In genomic region chr17:57356722-57357391, GRCh38 we compare ENCODE assay signal across 8 cellular contexts.
A peak's percentile ranks its signal among the peaks of the same experiment; 100 is the strongest.
DNase-seq lines count a peak whose midpoint lies in the region; ATAC-seq and TF ChIP-seq lines count a peak whose summit lies in the region.

No MANE protein-coding gene starts in this region.

- WGBS in psoas muscle, 3 donors = 31 to 49% (median 34%) methylated on average over 16 of the region's 16 CpGs

- CTCF ChIA-PET in CD8-positive, alpha-beta T cell (lab: Charles Lee) = interaction anchor here (0.8 to 2.0 kb wide), 3 partner anchors 108 to 176 kb away, joined by 3 to 14 read pairs (median 3); no protein-coding TSS in a partner anchor

- H3K4me3 Mint-ChIP-seq in CD8-positive, alpha-beta T cell = peak overlapping the region; percentile 64
- no peak overlapping the region for H3K4me3 Mint-ChIP-seq in activated T-helper 2 cell treated with anti-CD3 and anti-CD28 coated beads, Interferon-gamma antibody, Interleukin-2, Interleukin-4, amounts not matched to agents 10 μg/mL and 5 μg/mL and 100 μg/mL, durations not matched to agents 14 hours and 24 hours and 36 hours (ENCODE audit: low read depth)

- peak overlapping the region; percentile 4 to 44 for H3K9ac ChIP-seq in duodenal mucosa (ENCODE audit: low read depth in 1 of 2, low read length in 2 of 2)

- TF ChIP-seq CTCF in CD8-positive, alpha-beta T cell (IDR thresholded peaks at IDR 0.05) = no peak
- TF ChIP-seq CTCF in psoas muscle (IDR thresholded peaks at IDR 0.05) = no peak

- peaks cover 9% of the 10 kb centered on the region for H3K36me3 Mint-ChIP-seq in CD8-positive, alpha-beta T cell
- H3K36me3 Mint-ChIP-seq in activated T-helper 2 cell treated with anti-CD3 and anti-CD28 coated beads, Interferon-gamma antibody, Interleukin-2, Interleukin-4, amounts not matched to agents 10 μg/mL and 5 μg/mL and 100 μg/mL, durations not matched to agents 14 hours and 24 hours and 36 hours (ENCODE audit: low read depth) = peaks cover 34% of the 10 kb centered on the region

- no peak overlapping the region for H3K4me3 ChIP-seq in CD8-positive, alpha-beta T cell (ENCODE audit: low read depth, low read length)
- H3K4me3 ChIP-seq in duodenal mucosa (ENCODE audit: low read depth in 1 of 2, low read length in 2 of 2) (peak overlapping the region; percentile 43 to 58), psoas muscle (peak overlapping the region; percentile 40)

- H3K27me3 ChIP-seq in CD8-positive, alpha-beta T cell (ENCODE audit: insufficient read depth, low read length) = no peaks in the 10 kb centered on the region
- no peaks in the 10 kb centered on the region for H3K27me3 ChIP-seq in duodenal mucosa (ENCODE audit: control insufficient read depth in 1 of 2, insufficient read depth in 2 of 2, low read length in 2 of 2)
- H3K27me3 ChIP-seq in psoas muscle (ENCODE audit: insufficient read depth in 3 of 3, low read length in 2 of 3) = no peaks in the 10 kb centered on the region

- H3K4me1 ChIP-seq in CD8-positive, alpha-beta T cell (ENCODE audit: insufficient read depth, low read length) = peaks cover 51% of the 10 kb centered on the region
- H3K4me1 ChIP-seq in duodenal mucosa (ENCODE audit: control insufficient read depth in 1 of 2, insufficient read depth in 2 of 2, low read length in 2 of 2) = peaks cover 26 to 31% of the 10 kb centered on the region in 2 donors
- peaks cover 57% of the 10 kb centered on the region for H3K4me1 ChIP-seq in psoas muscle

- peaks cover 68% of the 10 kb centered on the region for H3K4me1 Mint-ChIP-seq in CD8-positive, alpha-beta T cell (ENCODE audit: low read depth)
- H3K4me1 Mint-ChIP-seq in activated T-helper 2 cell treated with anti-CD3 and anti-CD28 coated beads, Interferon-gamma antibody, Interleukin-2, Interleukin-4, amounts not matched to agents 10 μg/mL and 5 μg/mL and 100 μg/mL, durations not matched to agents 14 hours and 24 hours and 36 hours (ENCODE audit: low read depth) = peaks cover 50% of the 10 kb centered on the region

- no peak for DNase-seq in CD8-positive, alpha-beta T cell
- DNase-seq in psoas muscle (no peak), left colon (no peak), H4 (ENCODE audit: low spot score) (no peak)
- no peak for DNase-seq in activated T-helper 2 cell treated with anti-CD3 and anti-CD28 coated beads, Interferon-gamma antibody, Interleukin-2, Interleukin-4, amounts not matched to agents 10 μg/mL and 5 μg/mL and 100 μg/mL, durations not matched to agents 14 hours and 24 hours and 36 hours (ENCODE audit: low spot score)

- no peak overlapping the region for H3K27ac ChIP-seq in CD8-positive, alpha-beta T cell (ENCODE audit: low read depth, low read length)
- H3K27ac ChIP-seq in duodenal mucosa (ENCODE audit: low read depth, low read length) (peak overlapping the region; percentile 79), psoas muscle (peak overlapping the region; percentile 82)

- no peak for ATAC-seq in CD8-positive, alpha-beta T cell
- ATAC-seq in GM19351 (IDR thresholded peaks at IDR 0.05; ENCODE audit: unreplicated experiment) (peak; percentile 54), HG03571 (IDR thresholded peaks at IDR 0.05; ENCODE audit: unreplicated experiment) (peak; percentile 33), psoas muscle (peak in 3 of 4 donors; percentile 7 to 24 (median 23)), left colon (no peak)

- POLR2A ChIA-PET in CD8-positive, alpha-beta T cell (lab: Charles Lee) = interaction anchor here (0.6 to 1.2 kb wide), 3 partner anchors 11 to 42 kb away, joined by 3 read pairs; no protein-coding TSS in a partner anchor

- intact Hi-C loops in CD8-positive, alpha-beta T cell (cut with DNase I, micrococcal nuclease) = no loop called here
- intact Hi-C loops in psoas muscle (cut with DNase I) (no loop called here), left colon (cut with DNase I, micrococcal nuclease) (no loop called here)
- intact Hi-C loops in activated T-helper 2 cell treated with anti-CD3 and anti-CD28 coated beads, Interferon-gamma antibody, Interleukin-2, Interleukin-4, amounts not matched to agents 10 μg/mL and 5 μg/mL and 100 μg/mL, durations not matched to agents 14 hours and 24 hours and 36 hours (cut with micrococcal nuclease) = loop anchor here (5.0 kb wide), 1 partner anchor 75 kb away; no protein-coding TSS in a partner anchor

- H3K36me3 ChIP-seq in CD8-positive, alpha-beta T cell (ENCODE audit: insufficient read depth, low read length) = no peaks in the 10 kb centered on the region
- no peaks in the 10 kb centered on the region for H3K36me3 ChIP-seq in duodenal mucosa (ENCODE audit: control insufficient read depth in 1 of 2, insufficient read depth in 2 of 2, low read length in 2 of 2)
- no peaks in the 10 kb centered on the region for H3K36me3 ChIP-seq in psoas muscle (ENCODE audit: insufficient read depth in 1 of 2, low read depth in 1 of 2)

- H3K9me3 ChIP-seq in CD8-positive, alpha-beta T cell (ENCODE audit: low read length) = no peaks in the 10 kb centered on the region
- H3K9me3 ChIP-seq in duodenal mucosa (ENCODE audit: control insufficient read depth in 1 of 2, low read length in 2 of 2) (no peaks in the 10 kb centered on the region), psoas muscle (no peaks in the 10 kb centered on the region)

- H3K27me3 Mint-ChIP-seq in CD8-positive, alpha-beta T cell (ENCODE audit: low read depth) = no peaks in the 10 kb centered on the region
- no peaks in the 10 kb centered on the region for H3K27me3 Mint-ChIP-seq in activated T-helper 2 cell treated with anti-CD3 and anti-CD28 coated beads, Interferon-gamma antibody, Interleukin-2, Interleukin-4, amounts not matched to agents 10 μg/mL and 5 μg/mL and 100 μg/mL, durations not matched to agents 14 hours and 24 hours and 36 hours (ENCODE audit: low read depth)

- H3K27ac Mint-ChIP-seq in CD8-positive, alpha-beta T cell = peak overlapping the region; percentile 79
- H3K27ac Mint-ChIP-seq in activated T-helper 2 cell treated with anti-CD3 and anti-CD28 coated beads, Interferon-gamma antibody, Interleukin-2, Interleukin-4, amounts not matched to agents 10 μg/mL and 5 μg/mL and 100 μg/mL, durations not matched to agents 14 hours and 24 hours and 36 hours = no peak overlapping the region

- no peaks in the 10 kb centered on the region for H3K9me3 Mint-ChIP-seq in CD8-positive, alpha-beta T cell
- H3K9me3 Mint-ChIP-seq in activated T-helper 2 cell treated with anti-CD3 and anti-CD28 coated beads, Interferon-gamma antibody, Interleukin-2, Interleukin-4, amounts not matched to agents 10 μg/mL and 5 μg/mL and 100 μg/mL, durations not matched to agents 14 hours and 24 hours and 36 hours = no peaks in the 10 kb centered on the region

Comparison
In these comparisons a context has a peak if more than half of its experiments do, and no peak if none do; other contexts are left out.
1. ATAC-seq: peak in GM19351 (single experiment), HG03571 (single experiment) and psoas muscle (3 of 4); none in CD8-positive, alpha-beta T cell (single experiment) and left colon (single experiment).